In the genomic region with DNA sequence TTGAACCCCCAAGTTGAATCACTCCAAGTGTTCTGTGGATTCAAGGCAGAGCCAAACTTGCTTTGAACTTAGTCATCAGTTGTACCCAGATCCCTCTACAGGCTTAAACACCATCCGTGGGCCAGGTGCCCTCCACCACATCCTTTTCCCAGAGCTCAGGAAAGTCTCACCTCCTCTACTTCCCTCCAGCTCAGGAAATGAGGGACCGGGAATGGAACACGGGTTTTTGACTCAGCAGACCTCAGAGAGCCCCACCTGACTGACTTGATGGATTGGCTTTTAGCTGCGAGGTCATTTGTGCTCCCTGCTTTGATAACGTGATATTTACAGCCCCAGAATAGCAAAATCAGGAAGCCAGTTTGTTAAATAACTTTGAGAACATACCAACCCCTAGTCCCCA, we compare ENCODE assay signal across 17 cellular contexts. TPM values are rescaled to one million over a fixed set of nuclear protein-coding genes. Genes with fewer than 3 reads are reported as not detected.
DNase-seq lines count a peak whose midpoint lies in the region; ATAC-seq, FAIRE-seq and TF ChIP-seq lines count a peak whose summit lies in the region.
"Had no signal": no experiment of that assay in that cellular context is flagged by ENCODE, and none has a peak within 500 bp of the region (broad histone marks: within the 10 kb centered on the region; RNA-seq: fewer than 3 reads in every experiment).

No MANE protein-coding gene starts in this region.

- 11% methylated on average over 5 of the region's 5 CpGs for WGBS in mammary epithelial cell (ENCODE audit: low coverage, missing lambda C conversion rate)

- no peak for FAIRE-seq in endothelial cell of umbilical vein (lab: Jason Lieb, UNC)
- FAIRE-seq: A204.1 had no signal

- H3K4me1 ChIP-seq in mammary epithelial cell (ENCODE audit: insufficient read depth, low read length) (peaks cover 12% of the 10 kb centered on the region), RWPE2 (ENCODE audit: insufficient read depth, poor library complexity, severe bottlenecking) (peaks cover 4% of the 10 kb centered on the region), endothelial cell of umbilical vein (ENCODE audit: control insufficient read depth, extremely low read depth, insufficient read depth, low read length) (peaks cover 4% of the 10 kb centered on the region)

- H3K9me3 ChIP-seq in mammary epithelial cell (replicated peaks; ENCODE audit: insufficient read depth, low read length) (no peaks in the 10 kb centered on the region), RWPE2 (ENCODE audit: severe bottlenecking) (no peaks in the 10 kb centered on the region), endothelial cell of umbilical vein (replicated peaks; ENCODE audit: control insufficient read depth, insufficient read depth, low read length) (no peaks in the 10 kb centered on the region)

- peak; percentile 83 for DNase-seq in mammary epithelial cell
- DNase-seq in MCF 10A (ENCODE audit: unreplicated experiment): no peak
- no peak for DNase-seq in RWPE2 (ENCODE audit: low spot score)
- DNase-seq in endothelial cell of umbilical vein (ENCODE audit: low read depth, low spot score): no peak
- DNase-seq in nephron progenitor cell: no peak
- DNase-seq in amniotic stem cell (lab: John Stamatoyannopoulos, UW): no peak
- DNase-seq in SK-N-DZ (ENCODE audit: low spot score): no peak
- DNase-seq: C1 segment of cervical spinal cord; Calu3; CD4-positive, alpha-beta T cell; DMS 273 treated with DMSO at 0.1 percent for 48 hours; GOT3; H9 had no signal

- H3K79me2 ChIP-seq in mammary epithelial cell (ENCODE audit: insufficient read depth, low read length) (no peaks in the 10 kb centered on the region), endothelial cell of umbilical vein (ENCODE audit: control insufficient read depth, insufficient read depth, low read length) (no peaks in the 10 kb centered on the region)

- no peaks in the 10 kb centered on the region for H3K4me1 Mint-ChIP-seq in MCF 10A (ENCODE audit: insufficient read depth, unreplicated experiment)
- H3K4me1 Mint-ChIP-seq in nephron progenitor cell: no peaks in the 10 kb centered on the region
- H3K4me1 Mint-ChIP-seq: B cell, H9 had no signal

- H3K27me3 Mint-ChIP-seq in MCF 10A (ENCODE audit: insufficient read depth, unreplicated experiment): no peaks in the 10 kb centered on the region
- no peaks in the 10 kb centered on the region for H3K27me3 Mint-ChIP-seq in nephron progenitor cell (ENCODE audit: low read depth, poor library complexity)
- H3K27me3 Mint-ChIP-seq: B cell; CD4-positive, alpha-beta T cell had no signal

- TF ChIP-seq CTCF in mammary epithelial cell (conservative IDR thresholded peaks at IDR 0.05 in 1 of 2, IDR thresholded peaks at IDR 0.05 in 1 of 2; ENCODE audit: extremely low read depth in 1 of 2, insufficient read depth in 1 of 2, low read depth in 1 of 2, low read length in 2 of 2): no peak
- no peak for TF ChIP-seq CTCF in MCF 10A (IDR thresholded peaks at IDR 0.05; ENCODE audit: unreplicated experiment)
- TF ChIP-seq CTCF in RWPE2 (IDR thresholded peaks at IDR 0.05; ENCODE audit: poor library complexity, severe bottlenecking): no peak
- no peak for TF ChIP-seq CTCF in endothelial cell of umbilical vein (IDR thresholded peaks at IDR 0.05; ENCODE audit: extremely low read depth in 1 of 2, insufficient read depth in 1 of 2, low read depth in 1 of 2, low read length in 2 of 2)
- TF ChIP-seq CTCF in nephron progenitor cell (IDR thresholded peaks at IDR 0.05): no peak

- H3K9me3 Mint-ChIP-seq in MCF 10A (ENCODE audit: unreplicated experiment) (no peaks in the 10 kb centered on the region), nephron progenitor cell (no peaks in the 10 kb centered on the region)
- H3K9me3 Mint-ChIP-seq: CD4-positive, alpha-beta T cell; H9 had no signal

- H3K36me3 ChIP-seq in mammary epithelial cell (ENCODE audit: insufficient read depth, low read length) (peaks cover 11% of the 10 kb centered on the region), RWPE2 (ENCODE audit: low read depth) (peaks cover 58% of the 10 kb centered on the region), endothelial cell of umbilical vein (ENCODE audit: control insufficient read depth in 2 of 2, extremely low read depth in 1 of 2, insufficient read depth in 2 of 2, low read length in 2 of 2) (peaks cover 4 to 24% of the 10 kb centered on the region in 2 experiments)

- ATAC-seq in RWPE2 (ENCODE audit: low read depth): no peak
- no peak for ATAC-seq in GM21786 (IDR thresholded peaks at IDR 0.05; ENCODE audit: unreplicated experiment)

- H3K4me3 Mint-ChIP-seq in MCF 10A (ENCODE audit: unreplicated experiment) (no peak overlapping the region), nephron progenitor cell (no peak overlapping the region)
- H3K4me3 Mint-ChIP-seq: B cell; CD4-positive, alpha-beta T cell; H9 had no signal

- in situ Hi-C loops in mammary epithelial cell (cut with MboI; ENCODE audit: low sequenced_read_pairs in 2 of 2): no loop called here

- no peak overlapping the region for H3K27ac ChIP-seq in mammary epithelial cell (ENCODE audit: insufficient read depth, low read depth, low read length)
- peak overlapping the region; percentile 33 for H3K27ac ChIP-seq in RWPE2 (ENCODE audit: poor library complexity, severe bottlenecking)
- no peak overlapping the region for H3K27ac ChIP-seq in endothelial cell of umbilical vein (ENCODE audit: insufficient read depth, low read depth, low read length)

- no peak for TF ChIP-seq POLR2A in endothelial cell of umbilical vein (IDR thresholded peaks at IDR 0.05; ENCODE audit: low read depth, low read length)

- POLR2A ChIA-PET in MCF 10A (lab: Yijun Ruan, JAX): interaction anchor here (0.7 to 1.7 kb wide), 2 partner anchors 11 to 13 kb away, joined by 4 to 11 read pairs; no protein-coding TSS in a partner anchor
- POLR2A ChIA-PET in endothelial cell of umbilical vein (lab: Charles Lee): interaction anchor here (0.7 kb wide), 1 partner anchor 59 kb away, joined by 7 read pairs; no protein-coding TSS in a partner anchor

- peak overlapping the region; percentile 33 for H3K4me2 ChIP-seq in mammary epithelial cell (ENCODE audit: insufficient read depth, low read depth, low read length)
- no peak overlapping the region for H3K4me2 ChIP-seq in endothelial cell of umbilical vein (ENCODE audit: insufficient read depth, low read length)

- no peaks in the 10 kb centered on the region for H3K9me1 ChIP-seq in endothelial cell of umbilical vein (replicated peaks; ENCODE audit: control insufficient read depth, extremely low read depth, insufficient read depth, low read length)

- H3K27me3 ChIP-seq in mammary epithelial cell (ENCODE audit: insufficient read depth, low read length) (no peaks in the 10 kb centered on the region), RWPE2 (ENCODE audit: insufficient read depth, poor library complexity, severe bottlenecking) (no peaks in the 10 kb centered on the region), endothelial cell of umbilical vein (ENCODE audit: control insufficient read depth in 2 of 2, insufficient read depth in 2 of 2, low read length in 2 of 2) (no peaks in the 10 kb centered on the region)

- H3K4me3 ChIP-seq in mammary epithelial cell (replicated peaks in 1 of 3; ENCODE audit: insufficient read depth in 1 of 3, low read depth in 2 of 3, low read length in 3 of 3) (no peak overlapping the region), RWPE2 (ENCODE audit: severe bottlenecking) (no peak overlapping the region), endothelial cell of umbilical vein (replicated peaks in 1 of 3; ENCODE audit: insufficient read depth in 1 of 3, low read depth in 1 of 3, low read length in 3 of 3) (no peak overlapping the region)

- no peaks in the 10 kb centered on the region for H4K20me1 ChIP-seq in mammary epithelial cell (ENCODE audit: insufficient read depth, low read length)
- H4K20me1 ChIP-seq in endothelial cell of umbilical vein (replicated peaks; ENCODE audit: control insufficient read depth, extremely low read depth, insufficient read depth, low read length): no peaks in the 10 kb centered on the region

- H3K9ac ChIP-seq in mammary epithelial cell (ENCODE audit: insufficient read depth, low read length): no peak overlapping the region
- H3K9ac ChIP-seq in endothelial cell of umbilical vein (replicated peaks; ENCODE audit: extremely low read depth, insufficient read depth, low read length): no peak overlapping the region

- H3K36me3 Mint-ChIP-seq in MCF 10A (ENCODE audit: insufficient read depth, unreplicated experiment): peaks cover 59% of the 10 kb centered on the region
- peaks cover 59% of the 10 kb centered on the region for H3K36me3 Mint-ChIP-seq in nephron progenitor cell (ENCODE audit: low read depth)

- dilution Hi-C loops in mammary epithelial cell (cut with HindIII; ENCODE audit: low sequenced_read_pairs) (no loop called here), endothelial cell of umbilical vein (cut with MboI; ENCODE audit: extremely low pct_ligation_motif_present, low sequenced_read_pairs) (no loop called here)

- TSS peak; percentile 26 for BruUV-seq in mammary epithelial cell (replicated peaks; lab: Mats Ljungman, UMichigan)
- BruUV-seq in MCF 10A (replicated peaks; lab: Mats Ljungman, UMichigan): no TSS peak
- no TSS peak for BruUV-seq in endothelial cell of umbilical vein (replicated peaks; lab: Mats Ljungman, UMichigan)

- H2AFZ ChIP-seq in mammary epithelial cell (ENCODE audit: low read depth, low read length): peak overlapping the region; percentile 37
- H2AFZ ChIP-seq in endothelial cell of umbilical vein (ENCODE audit: low read depth, low read length): no peak overlapping the region

- H3K27ac Mint-ChIP-seq in MCF 10A (ENCODE audit: low read depth, unreplicated experiment) (no peak overlapping the region), nephron progenitor cell (peak overlapping the region; percentile 67)
- H3K27ac Mint-ChIP-seq: B cell; CD4-positive, alpha-beta T cell had no signal

- intact Hi-C loops in mammary epithelial cell (cut with micrococcal nuclease): no loop called here
- intact Hi-C loops in MCF 10A (cut with micrococcal nuclease): no loop called here
- intact Hi-C loops in endothelial cell of umbilical vein (cut with micrococcal nuclease): no loop called here

- CTCF ChIA-PET in mammary epithelial cell (lab: Charles Lee; ENCODE audit: low non-redundant PET): no interaction called here
- CTCF ChIA-PET in MCF 10A (lab: Yijun Ruan, JAX): interaction anchor here (0.8 kb wide), 1 partner anchor 239 kb away, joined by 3 read pairs; no protein-coding TSS in a partner anchor
- CTCF ChIA-PET in endothelial cell of umbilical vein (lab: Charles Lee): interaction anchor here (0.6 to 1.6 kb wide), 5 partner anchors 9 to 26 kb away, joined by 3 to 4 read pairs (median 3); no protein-coding TSS in a partner anchor

RNA-seq across cellular contexts. Expression of gene GID4, which starts 20.1 kb away (rescaled TPM):
- 10 to 100 TPM; 11.2 to 16.4 TPM for total RNA-seq in mammary epithelial cell
- polyA plus RNA-seq in mammary epithelial cell: 8.5 TPM
- polyA minus RNA-seq in mammary epithelial cell: 11.2 TPM
- total RNA-seq in MCF 10A (2022): 9.8 and 11.0 TPM in 2 replicates
- total RNA-seq in endothelial cell of umbilical vein: 10.1 and 11.3 TPM in 2 replicates
- polyA plus RNA-seq in endothelial cell of umbilical vein: 5.9 and 6.4 TPM in 2 replicates
- 5.9 and 6.8 TPM in 2 replicates for polyA plus RNA-seq in endothelial cell of umbilical vein (2011; cell fraction: cytosol; rRNA removed)
- 4.4 and 4.8 TPM in 2 replicates for polyA plus RNA-seq in endothelial cell of umbilical vein (2011; cell fraction: nucleus; rRNA removed)
- 10.2 and 10.7 TPM in 2 replicates for polyA plus RNA-seq in endothelial cell of umbilical vein (2012)
- 12.5 and 13.9 TPM in 2 replicates for polyA minus RNA-seq in endothelial cell of umbilical vein
- polyA minus RNA-seq in endothelial cell of umbilical vein (2011; cell fraction: cytosol; rRNA and poly(A)+ RNA removed): 8.3 TPM
- polyA minus RNA-seq in endothelial cell of umbilical vein (2011; cell fraction: nucleus; rRNA and poly(A)+ RNA removed): 4.6 and 4.7 TPM in 2 replicates
- polyA plus RNA-seq in SK-N-DZ (2014; cell fraction: cytosol; rRNA removed): 8.2 and 8.6 TPM in 2 replicates
- polyA plus RNA-seq in SK-N-DZ (2014; cell fraction: nucleus; rRNA removed): 5.6 and 8.3 TPM in 2 replicates

RNA-seq across cellular contexts. Expression of gene ATPAF2, which starts 20.3 kb away (rescaled TPM):
- total RNA-seq in mammary epithelial cell (10 to 100 TPM; 17.0 to 23.5 TPM), MCF 10A (2022) (12.4 and 18.6 TPM in 2 replicates), endothelial cell of umbilical vein (32.1 and 35.7 TPM in 2 replicates)
- polyA plus RNA-seq in mammary epithelial cell (19.0 TPM), endothelial cell of umbilical vein (23.2 and 27.3 TPM in 2 replicates)
- polyA minus RNA-seq in mammary epithelial cell (10.4 TPM), endothelial cell of umbilical vein (19.4 and 19.5 TPM in 2 replicates)
- 14.2 and 17.9 TPM in 2 replicates for polyA plus RNA-seq in endothelial cell of umbilical vein (2011; cell fraction: cytosol; rRNA removed)
- 41.6 and 51.2 TPM in 2 replicates for polyA plus RNA-seq in endothelial cell of umbilical vein (2011; cell fraction: nucleus; rRNA removed)
- polyA plus RNA-seq in endothelial cell of umbilical vein (2012): 16.5 and 19.2 TPM in 2 replicates
- 13.7 TPM for polyA minus RNA-seq in endothelial cell of umbilical vein (2011; cell fraction: cytosol; rRNA and poly(A)+ RNA removed)
- polyA minus RNA-seq in endothelial cell of umbilical vein (2011; cell fraction: nucleus; rRNA and poly(A)+ RNA removed): 22.6 and 28.6 TPM in 2 replicates
- 28.4 and 44.3 TPM in 2 replicates for polyA plus RNA-seq in SK-N-DZ (2014; cell fraction: cytosol; rRNA removed)
- 40.9 and 53.7 TPM in 2 replicates for polyA plus RNA-seq in SK-N-DZ (2014; cell fraction: nucleus; rRNA removed)

RNA-seq across cellular contexts. Expression of gene DRG2, which starts 28.5 kb away (rescaled TPM):
- 10 to 100 TPM; 36.3 to 37.5 TPM for total RNA-seq in mammary epithelial cell
- polyA plus RNA-seq in mammary epithelial cell: 38.4 TPM
- 34.6 TPM for polyA minus RNA-seq in mammary epithelial cell
- total RNA-seq in MCF 10A (2022): 33.8 and 39.5 TPM in 2 replicates
- 55.4 and 60.4 TPM in 2 replicates for total RNA-seq in endothelial cell of umbilical vein
- polyA plus RNA-seq in endothelial cell of umbilical vein: 46.5 and 50.2 TPM in 2 replicates
- polyA plus RNA-seq in endothelial cell of umbilical vein (2011; cell fraction: cytosol; rRNA removed): 39.1 and 42.7 TPM in 2 replicates
- polyA plus RNA-seq in endothelial cell of umbilical vein (2011; cell fraction: nucleus; rRNA removed): 122 and 127 TPM in 2 replicates
- 49.2 and 57.3 TPM in 2 replicates for polyA plus RNA-seq in endothelial cell of umbilical vein (2012)
- polyA minus RNA-seq in endothelial cell of umbilical vein: 47.3 and 54.1 TPM in 2 replicates
- polyA minus RNA-seq in endothelial cell of umbilical vein (2011; cell fraction: cytosol; rRNA and poly(A)+ RNA removed): 21.8 TPM
- 46.3 and 52.4 TPM in 2 replicates for polyA minus RNA-seq in endothelial cell of umbilical vein (2011; cell fraction: nucleus; rRNA and poly(A)+ RNA removed)
- polyA plus RNA-seq in SK-N-DZ (2014; cell fraction: cytosol; rRNA removed): 81.0 and 85.6 TPM in 2 replicates
- 173 and 206 TPM in 2 replicates for polyA plus RNA-seq in SK-N-DZ (2014; cell fraction: nucleus; rRNA removed)

RNA-seq across cellular contexts. Expression of gene MYO15A, which starts 49.3 kb away (rescaled TPM):
- total RNA-seq in mammary epithelial cell (under 1 TPM; 0.67 to 0.87 TPM), MCF 10A (2022) (0.20 and 1.1 TPM in 2 replicates), endothelial cell of umbilical vein (0.46 and 0.82 TPM in 2 replicates)
- polyA plus RNA-seq in mammary epithelial cell (0.69 TPM), endothelial cell of umbilical vein (0.46 and 0.91 TPM in 2 replicates)
- polyA minus RNA-seq in mammary epithelial cell (not detected), endothelial cell of umbilical vein (0.19 and 0.63 TPM in 2 replicates)
- 0.10 and 0.32 TPM in 2 replicates for polyA plus RNA-seq in endothelial cell of umbilical vein (2011; cell fraction: cytosol; rRNA removed)
- polyA plus RNA-seq in endothelial cell of umbilical vein (2011; cell fraction: nucleus; rRNA removed): 3.1 and 3.4 TPM in 2 replicates
- polyA plus RNA-seq in endothelial cell of umbilical vein (2012): 0.20 and 0.82 TPM in 2 replicates
- polyA minus RNA-seq in endothelial cell of umbilical vein (2011; cell fraction: cytosol; rRNA and poly(A)+ RNA removed): not detected
- polyA minus RNA-seq in endothelial cell of umbilical vein (2011; cell fraction: nucleus; rRNA and poly(A)+ RNA removed): 0.53 and 1.5 TPM in 2 replicates
- polyA plus RNA-seq in SK-N-DZ (2014; cell fraction: cytosol; rRNA removed): 0.29 TPM in 1 of 2 replicates, not detected in the other
- polyA plus RNA-seq in SK-N-DZ (2014; cell fraction: nucleus; rRNA removed): 1.1 and 1.8 TPM in 2 replicates
- total RNA-seq: Daoy had no signal
